Comparison of ENCODE assay signal across 24 cellular contexts in the genomic region with DNA sequence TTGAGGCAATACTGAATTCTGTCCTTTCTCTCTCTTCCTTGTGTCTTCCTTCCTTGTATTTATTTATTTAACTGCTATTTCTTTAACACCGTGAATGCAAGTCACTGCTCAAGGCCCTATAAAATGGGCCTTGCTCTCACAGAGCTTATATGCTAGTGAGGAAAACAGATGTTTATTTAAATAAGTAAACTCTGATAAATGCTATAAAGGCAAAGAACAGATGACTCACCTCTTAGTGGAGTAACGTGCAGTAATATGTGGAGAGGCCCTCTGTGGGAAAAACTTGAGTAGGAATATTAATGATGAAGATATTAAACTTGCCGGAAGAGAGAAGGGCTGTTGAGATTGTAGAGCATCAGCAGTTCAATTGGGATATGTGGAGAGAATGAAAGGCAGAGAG.
DNase-seq lines count a peak whose midpoint lies in the region; ATAC-seq, FAIRE-seq and TF ChIP-seq lines count a peak whose summit lies in the region.
"Had no signal": no experiment of that assay in that cellular context is flagged by ENCODE, and none has a peak within 500 bp of the region (broad histone marks: within the 10 kb centered on the region; RNA-seq: fewer than 3 reads in every experiment).

No MANE protein-coding gene starts in this region.

- 47 to 49% methylated on average over 3 of the region's 3 CpGs for WGBS in GM23248 (ENCODE audit: low coverage in 1 of 2, low lambda C conversion rate in 2 of 2, missing lambda C conversion rate in 2 of 2), 2 experiments

- no peak overlapping the region for H3K4me3 Mint-ChIP-seq in mesothelial cell of epicardium
- H3K4me3 Mint-ChIP-seq: CD4-positive, alpha-beta T cell had no signal

- POLR2A ChIA-PET in PC-3 (lab: Charles Lee; ENCODE audit: unreplicated experiment): no interaction called here

- no peaks in the 10 kb centered on the region for H3K79me2 ChIP-seq in GM23248 (ENCODE audit: insufficient read depth)
- H3K79me2 ChIP-seq in PC-3 (ENCODE audit: low read length): no peaks in the 10 kb centered on the region

- no peak overlapping the region for H3K4me2 ChIP-seq in GM23248 (ENCODE audit: unreplicated experiment)
- no peak overlapping the region for H3K4me2 ChIP-seq in PC-3 (ENCODE audit: low read length)

- CTCF ChIA-PET in PC-3 (lab: Charles Lee): no interaction called here

- H3F3A ChIP-seq in GM23248 (ENCODE audit: insufficient read depth) (no peaks in the 10 kb centered on the region), PC-3 (ENCODE audit: low read length, unreplicated experiment) (no peaks in the 10 kb centered on the region)

- no peaks in the 10 kb centered on the region for H3K9me3 Mint-ChIP-seq in mesothelial cell of epicardium

- H3K27me3 ChIP-seq in GM23248 (replicated peaks; ENCODE audit: insufficient read depth): no peaks in the 10 kb centered on the region
- H3K27me3 ChIP-seq in PC-3 (ENCODE audit: low read length): peaks cover 10% of the 10 kb centered on the region; the same call in 1 of the 2 replicates

- H3K36me3 Mint-ChIP-seq in mesothelial cell of epicardium: no peaks in the 10 kb centered on the region

- no TSS peak for BruUV-seq in PC-3 (replicated peaks; lab: Mats Ljungman, UMichigan)

- TF ChIP-seq CTCF in PC-3 (conservative IDR thresholded peaks at IDR 0.05; ENCODE audit: low read depth, low read length) (no peak), fibroblast of mammary gland (conservative IDR thresholded peaks at IDR 0.05; ENCODE audit: control insufficient read depth, insufficient read depth, low read depth, low read length) (no peak), mesothelial cell of epicardium (IDR thresholded peaks at IDR 0.05; ENCODE audit: unreplicated experiment) (no peak)

- no peaks in the 10 kb centered on the region for H3K9me3 ChIP-seq in GM23248 (ENCODE audit: low read depth)
- H3K9me3 ChIP-seq in PC-3 (ENCODE audit: low read length): no peaks in the 10 kb centered on the region

- H3K4me3 ChIP-seq in GM23248 (no peak overlapping the region), PC-3 (ENCODE audit: low read length) (no peak overlapping the region), fibroblast of mammary gland (ENCODE audit: control insufficient read depth, low read depth, low read length) (no peak overlapping the region)
- H3K4me3 ChIP-seq: GM12878 had no signal

- H3K9ac ChIP-seq in GM23248: no peak overlapping the region
- no peak overlapping the region for H3K9ac ChIP-seq in PC-3 (ENCODE audit: low read length)

- intact Hi-C loops in PC-3 (cut with micrococcal nuclease): no loop called here

- ATAC-seq in PC-3: peak; percentile 37; the same call in 1 of the 2 replicates
- no peak for ATAC-seq in HG02759 (IDR thresholded peaks at IDR 0.05; ENCODE audit: unreplicated experiment)
- ATAC-seq: GM12878, Right ventricle myocardium inferior had no signal

- no peaks in the 10 kb centered on the region for H3K27me3 Mint-ChIP-seq in mesothelial cell of epicardium (ENCODE audit: low read depth)
- H3K27me3 Mint-ChIP-seq: CD4-positive, alpha-beta T cell had no signal

- H3K27ac Mint-ChIP-seq in mesothelial cell of epicardium: peak overlapping the region; percentile 39
- H3K27ac Mint-ChIP-seq: CD4-positive, alpha-beta T cell had no signal

- in situ Hi-C loops in GM23248 (cut with MboI): no loop called here

- H4K20me1 ChIP-seq in GM23248 (ENCODE audit: insufficient read depth) (no peaks in the 10 kb centered on the region), PC-3 (ENCODE audit: low read length) (no peaks in the 10 kb centered on the region)

- no peak overlapping the region for H3K27ac ChIP-seq in GM23248
- no peak overlapping the region for H3K27ac ChIP-seq in PC-3 (ENCODE audit: low read length)
- H3K27ac ChIP-seq: HL-60 had no signal

- H3K36me3 ChIP-seq in GM23248 (ENCODE audit: low read depth) (no peaks in the 10 kb centered on the region), PC-3 (ENCODE audit: low read depth, low read length) (no peaks in the 10 kb centered on the region)

- peaks cover 3% of the 10 kb centered on the region for H3K4me1 Mint-ChIP-seq in mesothelial cell of epicardium

- H2AFZ ChIP-seq in GM23248 (no peak overlapping the region), PC-3 (ENCODE audit: low read length) (no peak overlapping the region)

- H3K4me1 ChIP-seq in GM23248 (ENCODE audit: insufficient read depth): no peaks in the 10 kb centered on the region
- no peaks in the 10 kb centered on the region for H3K4me1 ChIP-seq in PC-3 (ENCODE audit: insufficient read depth, low read length)

- DNase-seq in GM23248 (peak; percentile 26), PC-3 (peak; percentile 31), fibroblast of mammary gland (ENCODE audit: low read depth) (peak; percentile 31), mesothelial cell of epicardium (ENCODE audit: low spot score in 2 of 2, unreplicated experiment in 2 of 2) (no peak), frontal cortex (ENCODE audit: low spot score in 2 of 2) (no peak), SHP77 (lab: John Stamatoyannopoulos, UW) (no peak), HuH-7 (ENCODE audit: low spot score) (no peak)
- DNase-seq: CD4-positive, alpha-beta T cell; DMS153; EL; Kasumi-1; NCI-H1092 treated with DMSO at 0.1 percent for 48 hours; NCI-H146; NCI-H2081; NCI-H510A; NCI-H748 treated with DMSO at 0.1 percent for 48 hours; NK-92 treated with Interleukin-12 subunit alpha and Interleukin-12 subunit beta, amount 100 ng/mL, for 24 hours had no signal

- no peaks in the 10 kb centered on the region for H3K9me2 ChIP-seq in GM23248 (ENCODE audit: insufficient read depth)
- H3K9me2 ChIP-seq in PC-3 (replicated peaks; ENCODE audit: low read length): no peaks in the 10 kb centered on the region

- FAIRE-seq in frontal cortex (lab: Jason Lieb, UNC): no peak
- FAIRE-seq: A204.1, GM12878, H54, RCC 7860 had no signal

Comparison
In these comparisons a context has a peak if more than half of its experiments do, and no peak if none do; other contexts are left out.
1. DNase-seq: peak in GM23248 (single experiment), PC-3 (single experiment) and fibroblast of mammary gland (single experiment); none in mesothelial cell of epicardium (0 of 2), frontal cortex (0 of 2), SHP77 (0 of 2) and HuH-7 (single experiment).